2 cellular contexts compared by ENCODE assay signal in genomic region chr1:26329380-26329779, GRCh38. TPM values are rescaled to one million over a fixed set of nuclear protein-coding genes. Genes with fewer than 3 reads are reported as not detected.
"Had no signal": no experiment of that assay in that cellular context is flagged by ENCODE, and none has a peak within 500 bp of the region (broad histone marks: within the 10 kb centered on the region; RNA-seq: fewer than 3 reads in every experiment).

No MANE protein-coding gene starts in this region.

RNA-seq across cellular contexts. Expression of gene ZNF683, which starts 43.2 kb away (rescaled TPM):
- total RNA-seq: G401, GM12878 had no signal
- polyA plus RNA-seq: GM12878 had no signal
